Comparison of ENCODE assay signal across 1 cellular context in genomic region chr3:65575376-65575840, GRCh38.
TF ChIP-seq lines count a peak whose summit lies in the region.

No MANE protein-coding gene starts in this region.

TF ChIP-seq in WTC11, 78 proteins besides CTCF, POLR2A, EP300 and RAD21 (continued from another document):
- TF ChIP-seq AFF4 (CRISPR knock-in tag; IDR thresholded peaks at IDR 0.05; ENCODE audit: borderline replicate concordance) = no peak
- TF ChIP-seq ZNF121 (CRISPR knock-in tag; IDR thresholded peaks at IDR 0.05) = no peak
- no peak for TF ChIP-seq FOXK1 (CRISPR knock-in tag; IDR thresholded peaks at IDR 0.05)
- no peak for TF ChIP-seq RORB (CRISPR knock-in tag; IDR thresholded peaks at IDR 0.05)
